In the genomic region with DNA sequence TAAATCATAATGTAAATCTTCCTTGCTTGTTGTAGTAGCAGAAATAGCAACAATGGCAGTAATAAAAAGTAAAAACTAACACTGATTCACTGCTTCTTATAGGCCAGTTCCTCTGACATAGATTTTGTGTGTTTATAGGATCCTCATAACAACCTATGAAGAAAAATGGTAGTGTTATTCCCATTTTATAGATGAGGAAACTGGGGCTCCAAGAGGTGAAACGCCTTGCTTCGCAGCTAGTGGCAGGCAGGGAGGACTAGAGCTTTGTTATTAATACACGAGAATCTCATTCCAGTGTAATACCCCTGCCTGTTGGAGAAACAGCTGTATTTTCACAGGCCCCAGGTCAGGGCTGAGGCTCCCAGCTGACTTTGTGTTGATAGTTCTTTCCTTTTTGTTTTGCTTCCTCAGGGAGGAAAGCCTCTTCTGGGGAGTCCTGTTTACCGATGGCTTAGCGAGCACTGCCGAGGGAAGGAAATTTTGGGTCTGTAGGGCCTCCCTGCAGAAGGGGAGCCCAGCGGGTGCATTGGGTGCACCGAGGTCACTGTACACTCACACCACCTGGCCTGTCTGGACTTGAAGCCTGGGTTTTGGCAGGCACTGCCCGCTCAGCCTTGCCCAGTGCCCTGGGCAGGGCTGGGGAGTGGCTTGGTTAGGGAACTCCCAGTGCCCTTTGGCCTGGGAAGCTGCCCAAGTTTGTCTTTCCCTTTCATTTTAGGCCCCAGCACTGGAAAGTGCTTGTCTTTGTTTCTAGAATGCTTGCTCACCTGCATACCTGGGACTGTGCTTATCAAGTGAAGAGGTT, we compare ENCODE assay signal across 1 cellular context.
TF ChIP-seq lines count a peak whose summit lies in the region.

No MANE protein-coding gene starts in this region.

TF ChIP-seq in HepG2, 621 proteins besides CTCF, POLR2A, EP300 and RAD21 (continued from another document and continues in another):
- TF ChIP-seq, protein P1, sequence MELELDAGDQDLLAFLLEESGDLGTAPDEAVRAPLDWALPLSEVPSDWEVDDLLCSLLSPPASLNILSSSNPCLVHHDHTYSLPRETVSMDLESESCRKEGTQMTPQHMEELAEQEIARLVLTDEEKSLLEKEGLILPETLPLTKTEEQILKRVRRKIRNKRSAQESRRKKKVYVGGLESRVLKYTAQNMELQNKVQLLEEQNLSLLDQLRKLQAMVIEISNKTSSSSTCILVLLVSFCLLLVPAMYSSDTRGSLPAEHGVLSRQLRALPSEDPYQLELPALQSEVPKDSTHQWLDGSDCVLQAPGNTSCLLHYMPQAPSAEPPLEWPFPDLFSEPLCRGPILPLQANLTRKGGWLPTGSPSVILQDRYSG (CRISPR knock-in tag; IDR thresholded peaks at IDR 0.05) = no peak
- TF ChIP-seq, protein P2, sequence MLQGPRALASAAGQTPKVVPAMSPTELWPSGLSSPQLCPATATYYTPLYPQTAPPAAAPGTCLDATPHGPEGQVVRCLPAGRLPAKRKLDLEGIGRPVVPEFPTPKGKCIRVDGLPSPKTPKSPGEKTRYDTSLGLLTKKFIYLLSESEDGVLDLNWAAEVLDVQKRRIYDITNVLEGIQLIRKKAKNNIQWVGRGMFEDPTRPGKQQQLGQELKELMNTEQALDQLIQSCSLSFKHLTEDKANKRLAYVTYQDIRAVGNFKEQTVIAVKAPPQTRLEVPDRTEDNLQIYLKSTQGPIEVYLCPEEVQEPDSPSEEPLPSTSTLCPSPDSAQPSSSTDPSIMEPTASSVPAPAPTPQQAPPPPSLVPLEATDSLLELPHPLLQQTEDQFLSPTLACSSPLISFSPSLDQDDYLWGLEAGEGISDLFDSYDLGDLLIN (CRISPR knock-in tag; IDR thresholded peaks at IDR 0.05; ENCODE audit: borderline replicate concordance) = 0 out of 2 replicates have a peak, but pooled peaks have one; percentile 38
- TF ChIP-seq ZNF124 (CRISPR knock-in tag; IDR thresholded peaks at IDR 0.05) (0 out of 2 replicates have a peak, but pooled peaks have one; percentile 24), ZNF891 (CRISPR knock-in tag; IDR thresholded peaks at IDR 0.05) (no peak), HIVEP1 (CRISPR knock-in tag; IDR thresholded peaks at IDR 0.05) (peak; percentile 67; the same call in 1 of the 2 replicates), ZFX (CRISPR knock-in tag; IDR thresholded peaks at IDR 0.05; ENCODE audit: low read depth) (peak; percentile 50; the same call in 1 of the 2 replicates), MAFK (conservative IDR thresholded peaks at IDR 0.05 in 1 of 2, IDR thresholded peaks at IDR 0.05 in 1 of 2; ENCODE audit: low read length in 2 of 2) (no peak), ZNF724P (CRISPR knock-in tag; IDR thresholded peaks at IDR 0.05; ENCODE audit: borderline replicate concordance) (no peak), ATRX (CRISPR knock-in tag; IDR thresholded peaks at IDR 0.05; ENCODE audit: borderline replicate concordance) (no peak), ZNF614 (CRISPR knock-in tag; IDR thresholded peaks at IDR 0.05; ENCODE audit: borderline replicate concordance) (0 out of 2 replicates have a peak, but pooled peaks have one; percentile 20), ZIK1 (CRISPR knock-in tag; IDR thresholded peaks at IDR 0.05; ENCODE audit: borderline replicate concordance, low read depth) (no peak), ZNF333 (CRISPR knock-in tag; IDR thresholded peaks at IDR 0.05; ENCODE audit: borderline replicate concordance) (no peak), ERF (CRISPR knock-in tag; IDR thresholded peaks at IDR 0.05) (0 out of 2 replicates have a peak, but pooled peaks have one; percentile 11), RXRB (CRISPR knock-in tag; IDR thresholded peaks at IDR 0.05; ENCODE audit: borderline replicate concordance) (peak; percentile 26; the same call in 1 of the 2 replicates), SIN3A (IDR thresholded peaks at IDR 0.05; ENCODE audit: borderline replicate concordance, low read depth, low read length) (0 out of 2 replicates have a peak, but pooled peaks have one; percentile 32)
- TF ChIP-seq, protein P3, sequence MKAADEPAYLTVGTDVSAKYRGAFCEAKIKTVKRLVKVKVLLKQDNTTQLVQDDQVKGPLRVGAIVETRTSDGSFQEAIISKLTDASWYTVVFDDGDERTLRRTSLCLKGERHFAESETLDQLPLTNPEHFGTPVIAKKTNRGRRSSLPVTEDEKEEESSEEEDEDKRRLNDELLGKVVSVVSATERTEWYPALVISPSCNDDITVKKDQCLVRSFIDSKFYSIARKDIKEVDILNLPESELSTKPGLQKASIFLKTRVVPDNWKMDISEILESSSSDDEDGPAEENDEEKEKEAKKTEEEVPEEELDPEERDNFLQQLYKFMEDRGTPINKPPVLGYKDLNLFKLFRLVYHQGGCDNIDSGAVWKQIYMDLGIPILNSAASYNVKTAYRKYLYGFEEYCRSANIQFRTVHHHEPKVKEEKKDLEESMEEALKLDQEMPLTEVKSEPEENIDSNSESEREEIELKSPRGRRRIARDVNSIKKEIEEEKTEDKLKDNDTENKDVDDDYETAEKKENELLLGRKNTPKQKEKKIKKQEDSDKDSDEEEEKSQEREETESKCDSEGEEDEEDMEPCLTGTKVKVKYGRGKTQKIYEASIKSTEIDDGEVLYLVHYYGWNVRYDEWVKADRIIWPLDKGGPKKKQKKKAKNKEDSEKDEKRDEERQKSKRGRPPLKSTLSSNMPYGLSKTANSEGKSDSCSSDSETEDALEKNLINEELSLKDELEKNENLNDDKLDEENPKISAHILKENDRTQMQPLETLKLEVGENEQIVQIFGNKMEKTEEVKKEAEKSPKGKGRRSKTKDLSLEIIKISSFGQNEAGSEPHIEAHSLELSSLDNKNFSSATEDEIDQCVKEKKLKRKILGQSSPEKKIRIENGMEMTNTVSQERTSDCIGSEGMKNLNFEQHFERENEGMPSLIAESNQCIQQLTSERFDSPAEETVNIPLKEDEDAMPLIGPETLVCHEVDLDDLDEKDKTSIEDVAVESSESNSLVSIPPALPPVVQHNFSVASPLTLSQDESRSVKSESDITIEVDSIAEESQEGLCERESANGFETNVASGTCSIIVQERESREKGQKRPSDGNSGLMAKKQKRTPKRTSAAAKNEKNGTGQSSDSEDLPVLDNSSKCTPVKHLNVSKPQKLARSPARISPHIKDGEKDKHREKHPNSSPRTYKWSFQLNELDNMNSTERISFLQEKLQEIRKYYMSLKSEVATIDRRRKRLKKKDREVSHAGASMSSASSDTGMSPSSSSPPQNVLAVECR (CRISPR knock-in tag; IDR thresholded peaks at IDR 0.05; ENCODE audit: borderline replicate concordance) = peak; percentile 44
- TF ChIP-seq, protein P4, sequence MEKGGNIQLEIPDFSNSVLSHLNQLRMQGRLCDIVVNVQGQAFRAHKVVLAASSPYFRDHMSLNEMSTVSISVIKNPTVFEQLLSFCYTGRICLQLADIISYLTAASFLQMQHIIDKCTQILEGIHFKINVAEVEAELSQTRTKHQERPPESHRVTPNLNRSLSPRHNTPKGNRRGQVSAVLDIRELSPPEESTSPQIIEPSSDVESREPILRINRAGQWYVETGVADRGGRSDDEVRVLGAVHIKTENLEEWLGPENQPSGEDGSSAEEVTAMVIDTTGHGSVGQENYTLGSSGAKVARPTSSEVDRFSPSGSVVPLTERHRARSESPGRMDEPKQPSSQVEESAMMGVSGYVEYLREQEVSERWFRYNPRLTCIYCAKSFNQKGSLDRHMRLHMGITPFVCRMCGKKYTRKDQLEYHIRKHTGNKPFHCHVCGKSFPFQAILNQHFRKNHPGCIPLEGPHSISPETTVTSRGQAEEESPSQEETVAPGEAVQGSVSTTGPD (CRISPR knock-in tag; IDR thresholded peaks at IDR 0.05) = no peak
- TF ChIP-seq, protein P5, sequence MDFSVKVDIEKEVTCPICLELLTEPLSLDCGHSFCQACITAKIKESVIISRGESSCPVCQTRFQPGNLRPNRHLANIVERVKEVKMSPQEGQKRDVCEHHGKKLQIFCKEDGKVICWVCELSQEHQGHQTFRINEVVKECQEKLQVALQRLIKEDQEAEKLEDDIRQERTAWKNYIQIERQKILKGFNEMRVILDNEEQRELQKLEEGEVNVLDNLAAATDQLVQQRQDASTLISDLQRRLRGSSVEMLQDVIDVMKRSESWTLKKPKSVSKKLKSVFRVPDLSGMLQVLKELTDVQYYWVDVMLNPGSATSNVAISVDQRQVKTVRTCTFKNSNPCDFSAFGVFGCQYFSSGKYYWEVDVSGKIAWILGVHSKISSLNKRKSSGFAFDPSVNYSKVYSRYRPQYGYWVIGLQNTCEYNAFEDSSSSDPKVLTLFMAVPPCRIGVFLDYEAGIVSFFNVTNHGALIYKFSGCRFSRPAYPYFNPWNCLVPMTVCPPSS (IDR thresholded peaks at IDR 0.05) = no peak
- TF ChIP-seq, protein P6, sequence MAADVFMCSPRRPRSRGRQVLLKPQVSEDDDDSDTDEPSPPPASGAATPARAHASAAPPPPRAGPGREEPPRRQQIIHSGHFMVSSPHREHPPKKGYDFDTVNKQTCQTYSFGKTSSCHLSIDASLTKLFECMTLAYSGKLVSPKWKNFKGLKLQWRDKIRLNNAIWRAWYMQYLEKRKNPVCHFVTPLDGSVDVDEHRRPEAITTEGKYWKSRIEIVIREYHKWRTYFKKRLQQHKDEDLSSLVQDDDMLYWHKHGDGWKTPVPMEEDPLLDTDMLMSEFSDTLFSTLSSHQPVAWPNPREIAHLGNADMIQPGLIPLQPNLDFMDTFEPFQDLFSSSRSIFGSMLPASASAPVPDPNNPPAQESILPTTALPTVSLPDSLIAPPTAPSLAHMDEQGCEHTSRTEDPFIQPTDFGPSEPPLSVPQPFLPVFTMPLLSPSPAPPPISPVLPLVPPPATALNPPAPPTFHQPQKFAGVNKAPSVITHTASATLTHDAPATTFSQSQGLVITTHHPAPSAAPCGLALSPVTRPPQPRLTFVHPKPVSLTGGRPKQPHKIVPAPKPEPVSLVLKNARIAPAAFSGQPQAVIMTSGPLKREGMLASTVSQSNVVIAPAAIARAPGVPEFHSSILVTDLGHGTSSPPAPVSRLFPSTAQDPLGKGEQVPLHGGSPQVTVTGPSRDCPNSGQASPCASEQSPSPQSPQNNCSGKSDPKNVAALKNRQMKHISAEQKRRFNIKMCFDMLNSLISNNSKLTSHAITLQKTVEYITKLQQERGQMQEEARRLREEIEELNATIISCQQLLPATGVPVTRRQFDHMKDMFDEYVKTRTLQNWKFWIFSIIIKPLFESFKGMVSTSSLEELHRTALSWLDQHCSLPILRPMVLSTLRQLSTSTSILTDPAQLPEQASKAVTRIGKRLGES (CRISPR knock-in tag; IDR thresholded peaks at IDR 0.05; ENCODE audit: borderline replicate concordance) = no peak
- TF ChIP-seq, protein P7, sequence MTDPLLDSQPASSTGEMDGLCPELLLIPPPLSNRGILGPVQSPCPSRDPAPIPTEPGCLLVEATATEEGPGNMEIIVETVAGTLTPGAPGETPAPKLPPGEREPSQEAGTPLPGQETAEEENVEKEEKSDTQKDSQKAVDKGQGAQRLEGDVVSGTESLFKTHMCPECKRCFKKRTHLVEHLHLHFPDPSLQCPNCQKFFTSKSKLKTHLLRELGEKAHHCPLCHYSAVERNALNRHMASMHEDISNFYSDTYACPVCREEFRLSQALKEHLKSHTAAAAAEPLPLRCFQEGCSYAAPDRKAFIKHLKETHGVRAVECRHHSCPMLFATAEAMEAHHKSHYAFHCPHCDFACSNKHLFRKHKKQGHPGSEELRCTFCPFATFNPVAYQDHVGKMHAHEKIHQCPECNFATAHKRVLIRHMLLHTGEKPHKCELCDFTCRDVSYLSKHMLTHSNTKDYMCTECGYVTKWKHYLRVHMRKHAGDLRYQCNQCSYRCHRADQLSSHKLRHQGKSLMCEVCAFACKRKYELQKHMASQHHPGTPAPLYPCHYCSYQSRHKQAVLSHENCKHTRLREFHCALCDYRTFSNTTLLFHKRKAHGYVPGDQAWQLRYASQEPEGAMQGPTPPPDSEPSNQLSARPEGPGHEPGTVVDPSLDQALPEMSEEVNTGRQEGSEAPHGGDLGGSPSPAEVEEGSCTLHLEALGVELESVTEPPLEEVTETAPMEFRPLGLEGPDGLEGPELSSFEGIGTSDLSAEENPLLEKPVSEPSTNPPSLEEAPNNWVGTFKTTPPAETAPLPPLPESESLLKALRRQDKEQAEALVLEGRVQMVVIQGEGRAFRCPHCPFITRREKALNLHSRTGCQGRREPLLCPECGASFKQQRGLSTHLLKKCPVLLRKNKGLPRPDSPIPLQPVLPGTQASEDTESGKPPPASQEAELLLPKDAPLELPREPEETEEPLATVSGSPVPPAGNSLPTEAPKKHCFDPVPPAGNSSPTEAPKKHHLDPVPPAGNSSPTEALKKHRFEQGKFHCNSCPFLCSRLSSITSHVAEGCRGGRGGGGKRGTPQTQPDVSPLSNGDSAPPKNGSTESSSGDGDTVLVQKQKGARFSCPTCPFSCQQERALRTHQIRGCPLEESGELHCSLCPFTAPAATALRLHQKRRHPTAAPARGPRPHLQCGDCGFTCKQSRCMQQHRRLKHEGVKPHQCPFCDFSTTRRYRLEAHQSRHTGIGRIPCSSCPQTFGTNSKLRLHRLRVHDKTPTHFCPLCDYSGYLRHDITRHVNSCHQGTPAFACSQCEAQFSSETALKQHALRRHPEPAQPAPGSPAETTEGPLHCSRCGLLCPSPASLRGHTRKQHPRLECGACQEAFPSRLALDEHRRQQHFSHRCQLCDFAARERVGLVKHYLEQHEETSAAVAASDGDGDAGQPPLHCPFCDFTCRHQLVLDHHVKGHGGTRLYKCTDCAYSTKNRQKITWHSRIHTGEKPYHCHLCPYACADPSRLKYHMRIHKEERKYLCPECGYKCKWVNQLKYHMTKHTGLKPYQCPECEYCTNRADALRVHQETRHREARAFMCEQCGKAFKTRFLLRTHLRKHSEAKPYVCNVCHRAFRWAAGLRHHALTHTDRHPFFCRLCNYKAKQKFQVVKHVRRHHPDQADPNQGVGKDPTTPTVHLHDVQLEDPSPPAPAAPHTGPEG (CRISPR knock-in tag; IDR thresholded peaks at IDR 0.05) = 0 out of 2 replicates have a peak, but pooled peaks have one; percentile 35
- TF ChIP-seq, protein P8, sequence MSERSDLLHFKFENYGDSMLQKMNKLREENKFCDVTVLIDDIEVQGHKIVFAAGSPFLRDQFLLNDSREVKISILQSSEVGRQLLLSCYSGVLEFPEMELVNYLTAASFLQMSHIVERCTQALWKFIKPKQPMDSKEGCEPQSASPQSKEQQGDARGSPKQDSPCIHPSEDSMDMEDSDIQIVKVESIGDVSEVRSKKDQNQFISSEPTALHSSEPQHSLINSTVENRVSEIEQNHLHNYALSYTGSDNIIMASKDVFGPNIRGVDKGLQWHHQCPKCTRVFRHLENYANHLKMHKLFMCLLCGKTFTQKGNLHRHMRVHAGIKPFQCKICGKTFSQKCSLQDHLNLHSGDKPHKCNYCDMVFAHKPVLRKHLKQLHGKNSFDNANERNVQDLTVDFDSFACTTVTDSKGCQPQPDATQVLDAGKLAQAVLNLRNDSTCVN (CRISPR knock-in tag; IDR thresholded peaks at IDR 0.05; ENCODE audit: borderline replicate concordance) = 0 out of 2 replicates have a peak, but pooled peaks have one; percentile 20
- TF ChIP-seq, protein P9, sequence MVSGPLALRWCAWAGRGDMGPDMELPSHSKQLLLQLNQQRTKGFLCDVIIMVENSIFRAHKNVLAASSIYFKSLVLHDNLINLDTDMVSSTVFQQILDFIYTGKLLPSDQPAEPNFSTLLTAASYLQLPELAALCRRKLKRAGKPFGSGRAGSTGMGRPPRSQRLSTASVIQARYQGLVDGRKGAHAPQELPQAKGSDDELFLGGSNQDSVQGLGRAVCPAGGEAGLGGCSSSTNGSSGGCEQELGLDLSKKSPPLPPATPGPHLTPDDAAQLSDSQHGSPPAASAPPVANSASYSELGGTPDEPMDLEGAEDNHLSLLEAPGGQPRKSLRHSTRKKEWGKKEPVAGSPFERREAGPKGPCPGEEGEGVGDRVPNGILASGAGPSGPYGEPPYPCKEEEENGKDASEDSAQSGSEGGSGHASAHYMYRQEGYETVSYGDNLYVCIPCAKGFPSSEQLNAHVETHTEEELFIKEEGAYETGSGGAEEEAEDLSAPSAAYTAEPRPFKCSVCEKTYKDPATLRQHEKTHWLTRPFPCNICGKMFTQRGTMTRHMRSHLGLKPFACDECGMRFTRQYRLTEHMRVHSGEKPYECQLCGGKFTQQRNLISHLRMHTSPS (CRISPR knock-in tag; IDR thresholded peaks at IDR 0.05; ENCODE audit: low read depth) = peak; percentile 98
